ENCODE assay signal across 27 cellular contexts in the genomic region with DNA sequence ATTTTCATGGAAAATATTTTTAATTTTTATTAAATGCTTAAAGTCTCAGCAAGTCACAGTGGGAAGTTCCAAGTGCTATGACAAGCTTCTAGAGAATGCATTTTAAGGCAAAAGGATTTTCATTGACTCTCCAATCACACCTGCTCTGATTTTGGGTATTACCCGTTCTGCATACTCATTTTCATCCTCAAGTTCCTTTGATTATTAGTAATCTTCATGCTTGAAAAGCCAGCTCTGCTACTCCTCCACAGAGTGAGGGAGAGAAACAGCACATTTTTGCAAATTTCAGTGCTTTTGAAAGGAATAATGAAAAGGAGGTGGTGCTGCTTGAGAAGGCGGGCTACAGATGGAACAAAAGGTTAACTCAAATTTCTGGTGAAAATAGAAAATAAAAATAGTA.
"Had no signal": no experiment of that assay in that cellular context is flagged by ENCODE, and none has a peak within 500 bp of the region (broad histone marks: within the 10 kb centered on the region; RNA-seq: fewer than 3 reads in every experiment).

No MANE protein-coding gene starts in this region.

- DNase-seq: activated CD4-positive, alpha-beta T cell treated with anti-CD3 and anti-CD28 coated beads, Interleukin-2, amount 10 ng/mL, durations not matched to agents 7 days and 5 days; activated CD8-positive, alpha-beta T cell treated with anti-CD3 and anti-CD28 coated beads for 36 hours; activated gamma-delta T cell; activated naive CD4-positive, alpha-beta T cell treated with anti-CD3 and anti-CD28 coated beads, Interleukin-2, amount 50 U/mL, for 16 hours; anterior cingulate cortex; body of pancreas; cortex of kidney; endodermal cell; esophagus squamous epithelium; gastrocnemius medialis; hippocampal formation; kidney glomerular epithelial cell; left ventricle myocardium inferior; naive thymus-derived CD4-positive, alpha-beta T cell; retina; sigmoid colon; stimulated activated CD4-positive, alpha-beta T cell treated with anti-CD3 and anti-CD28 coated beads, Interleukin-15, amount 100 ng/mL, for 24 hours; stimulated activated naive CD4-positive, alpha-beta T cell had no signal

- H3K4me3 ChIP-seq: body of pancreas, cardiac muscle cell, esophagus squamous epithelium, gastrocnemius medialis, left ventricle myocardium inferior, sigmoid colon, smooth muscle cell, thoracic aorta, vagina had no signal

- H3K27me3 ChIP-seq: body of pancreas, cardiac muscle cell, esophagus squamous epithelium, gastrocnemius medialis, sigmoid colon, vagina had no signal

- H3K36me3 Mint-ChIP-seq: naive thymus-derived CD4-positive, alpha-beta T cell; type B pancreatic cell had no signal

- H3K27me3 Mint-ChIP-seq: activated CD4-positive, alpha-beta T cell treated with anti-CD3 and anti-CD28 coated beads, Interleukin-2, amount 10 ng/mL, durations not matched to agents 7 days and 5 days; activated CD8-positive, alpha-beta T cell treated with anti-CD3 and anti-CD28 coated beads for 36 hours; naive thymus-derived CD4-positive, alpha-beta T cell; type B pancreatic cell had no signal

- H3K4me2 ChIP-seq: smooth muscle cell had no signal

- H3K4me3 Mint-ChIP-seq: activated CD4-positive, alpha-beta T cell treated with anti-CD3 and anti-CD28 coated beads, Interleukin-2, amount 10 ng/mL, durations not matched to agents 7 days and 5 days; activated CD8-positive, alpha-beta T cell treated with anti-CD3 and anti-CD28 coated beads for 36 hours; activated T-helper 1 cell treated with anti-CD3 and anti-CD28 coated beads, Interleukin-12 subunit alpha, Interleukin-12 subunit beta, Interleukin-2, Interleukin-4 antibody, amounts not matched to agents 30 ng/mL and 10 ng/mL and 1 ng/mL, durations not matched to agents 14 hours and 24 hours and 36 hours; endodermal cell; naive thymus-derived CD4-positive, alpha-beta T cell; neural crest cell; type B pancreatic cell had no signal

- H3K9me3 Mint-ChIP-seq: activated CD8-positive, alpha-beta T cell treated with anti-CD3 and anti-CD28 coated beads for 36 hours; endodermal cell; type B pancreatic cell had no signal

- ATAC-seq: activated CD4-positive, CD25-positive, alpha-beta regulatory T cell treated with anti-CD3 and anti-CD28 coated beads, Interleukin-2, amount 50 U/mL, for 24 hours; activated CD8-positive, alpha-beta T cell treated with anti-CD3 and anti-CD28 coated beads for 36 hours; body of pancreas; gastrocnemius medialis; naive thymus-derived CD4-positive, alpha-beta T cell had no signal

- H3K36me3 ChIP-seq: cardiac muscle cell, esophagus squamous epithelium, gastrocnemius medialis, left ventricle myocardium inferior, sigmoid colon, thoracic aorta, vagina had no signal

- H3K9me3 ChIP-seq: body of pancreas, esophagus squamous epithelium, gastrocnemius medialis, left ventricle myocardium inferior, sigmoid colon, thoracic aorta, vagina had no signal

- H3K27ac Mint-ChIP-seq: activated CD4-positive, alpha-beta T cell treated with anti-CD3 and anti-CD28 coated beads, Interleukin-2, amount 10 ng/mL, durations not matched to agents 7 days and 5 days; activated CD8-positive, alpha-beta T cell treated with anti-CD3 and anti-CD28 coated beads for 36 hours; activated T-helper 1 cell treated with anti-CD3 and anti-CD28 coated beads, Interleukin-12 subunit alpha, Interleukin-12 subunit beta, Interleukin-2, Interleukin-4 antibody, amounts not matched to agents 30 ng/mL and 10 ng/mL and 1 ng/mL, durations not matched to agents 14 hours and 24 hours and 36 hours; endodermal cell; naive thymus-derived CD4-positive, alpha-beta T cell; type B pancreatic cell had no signal

- H3K27ac ChIP-seq: body of pancreas, cardiac muscle cell, esophagus squamous epithelium, gastrocnemius medialis, left ventricle myocardium inferior, sigmoid colon, thoracic aorta, vagina, VCaP had no signal

- H3K4me1 Mint-ChIP-seq: activated CD4-positive, alpha-beta T cell treated with anti-CD3 and anti-CD28 coated beads, Interleukin-2, amount 10 ng/mL, durations not matched to agents 7 days and 5 days; endodermal cell; naive thymus-derived CD4-positive, alpha-beta T cell had no signal

- H3K4me1 ChIP-seq: body of pancreas, esophagus squamous epithelium, gastrocnemius medialis, left ventricle myocardium inferior, sigmoid colon, vagina had no signal
